10 cellular contexts compared by ENCODE assay signal in genomic region chr11:68956142-68956541, GRCh38. TPM values are rescaled to one million over a fixed set of nuclear protein-coding genes. Genes with fewer than 3 reads are reported as not detected.
A peak's percentile ranks its signal among the peaks of the same experiment; 100 is the strongest.
DNase-seq lines count a peak whose midpoint lies in the region; ATAC-seq and TF ChIP-seq lines count a peak whose summit lies in the region.
"Had no signal": no experiment of that assay in that cellular context is flagged by ENCODE, and none has a peak within 500 bp of the region (broad histone marks: within the 10 kb centered on the region; RNA-seq: fewer than 3 reads in every experiment).

No MANE protein-coding gene starts in this region.

- no peak overlapping the region for H3K4me3 ChIP-seq in naive thymus-derived CD4-positive, alpha-beta T cell (ENCODE audit: low read length)
- H3K4me3 ChIP-seq in colonic mucosa = no peak overlapping the region

- H3K36me3 ChIP-seq in naive thymus-derived CD4-positive, alpha-beta T cell (ENCODE audit: control insufficient read depth in 2 of 3, insufficient read depth in 3 of 3, low read length in 3 of 3) = no peaks in the 10 kb centered on the region
- H3K36me3 ChIP-seq in colonic mucosa = no peaks in the 10 kb centered on the region

- no peaks in the 10 kb centered on the region for H3K9me3 Mint-ChIP-seq in activated naive CD8-positive, alpha-beta T cell treated with anti-CD3 and anti-CD28 coated beads, Interleukin-2, amount 50 U/mL, for 24 hours
- H3K9me3 Mint-ChIP-seq in naive thymus-derived CD4-positive, alpha-beta T cell = peaks cover 0 to 5% (median 0%) of the 10 kb centered on the region in 11 donors
- H3K9me3 Mint-ChIP-seq: natural killer cell treated with Interleukin-12 subunit alpha and Interleukin-12 subunit beta and Interleukin-15 and Interleukin-18, amount 100 ng/mL, for 72 hours had no signal

- CTCF ChIA-PET in naive thymus-derived CD4-positive, alpha-beta T cell (lab: Charles Lee) = no interaction called here

- intact Hi-C loops in naive thymus-derived CD4-positive, alpha-beta T cell (cut with micrococcal nuclease) = loop anchor here in 1 of 2 donors (1.0 kb wide), 1 partner anchor 132 kb away; no protein-coding TSS in a partner anchor
- intact Hi-C loops in colonic mucosa (cut with DNase I) = no loop called here

- no peaks in the 10 kb centered on the region for H3K9me3 ChIP-seq in naive thymus-derived CD4-positive, alpha-beta T cell (ENCODE audit: control insufficient read depth in 2 of 3, low read length in 3 of 3)
- H3K9me3 ChIP-seq in colonic mucosa = no peaks in the 10 kb centered on the region

- no peak for TF ChIP-seq CTCF in colonic mucosa (IDR thresholded peaks at IDR 0.05)

- peak; percentile 44 for ATAC-seq in activated naive CD8-positive, alpha-beta T cell treated with anti-CD3 and anti-CD28 coated beads, Interleukin-2, amount 50 U/mL, for 24 hours
- ATAC-seq in naive thymus-derived CD4-positive, alpha-beta T cell = peak; percentile 51
- no peak for ATAC-seq in GM18520 (IDR thresholded peaks at IDR 0.05; ENCODE audit: unreplicated experiment)

- no peak overlapping the region for H3K4me3 Mint-ChIP-seq in activated naive CD8-positive, alpha-beta T cell treated with anti-CD3 and anti-CD28 coated beads, Interleukin-2, amount 50 U/mL, for 24 hours
- no peak overlapping the region for H3K4me3 Mint-ChIP-seq in naive thymus-derived CD4-positive, alpha-beta T cell
- H3K4me3 Mint-ChIP-seq: natural killer cell treated with Interleukin-12 subunit alpha and Interleukin-12 subunit beta and Interleukin-15 and Interleukin-18, amount 100 ng/mL, for 72 hours had no signal

- H3K27ac Mint-ChIP-seq in activated naive CD8-positive, alpha-beta T cell treated with anti-CD3 and anti-CD28 coated beads, Interleukin-2, amount 50 U/mL, for 24 hours = no peak overlapping the region
- no peak overlapping the region for H3K27ac Mint-ChIP-seq in naive thymus-derived CD4-positive, alpha-beta T cell
- H3K27ac Mint-ChIP-seq: natural killer cell treated with Interleukin-12 subunit alpha and Interleukin-12 subunit beta and Interleukin-15 and Interleukin-18, amount 100 ng/mL, for 72 hours had no signal

- H3K4me1 Mint-ChIP-seq in activated naive CD8-positive, alpha-beta T cell treated with anti-CD3 and anti-CD28 coated beads, Interleukin-2, amount 50 U/mL, for 24 hours = peaks cover 3% of the 10 kb centered on the region
- peaks cover 0 to 6% (median 0%) of the 10 kb centered on the region in 7 donors for H3K4me1 Mint-ChIP-seq in naive thymus-derived CD4-positive, alpha-beta T cell

- H3K36me3 Mint-ChIP-seq in activated naive CD8-positive, alpha-beta T cell treated with anti-CD3 and anti-CD28 coated beads, Interleukin-2, amount 50 U/mL, for 24 hours (ENCODE audit: low read depth) = peaks cover 2% of the 10 kb centered on the region
- H3K36me3 Mint-ChIP-seq in naive thymus-derived CD4-positive, alpha-beta T cell = no peaks in the 10 kb centered on the region
- H3K36me3 Mint-ChIP-seq: natural killer cell treated with Interleukin-12 subunit alpha and Interleukin-12 subunit beta and Interleukin-15 and Interleukin-18, amount 100 ng/mL, for 72 hours had no signal

- no peak overlapping the region for H3K9ac ChIP-seq in colonic mucosa (ENCODE audit: low read depth in 2 of 2, low read length in 2 of 2)

- no peaks in the 10 kb centered on the region for H3K27me3 ChIP-seq in naive thymus-derived CD4-positive, alpha-beta T cell (ENCODE audit: control insufficient read depth in 2 of 2, insufficient read depth in 2 of 2, low read length in 2 of 2)
- H3K27me3 ChIP-seq in colonic mucosa = no peaks in the 10 kb centered on the region

- DNase-seq in ELF-1 (ENCODE audit: low read depth, low spot score) (peak; percentile 40), HuH-7 (ENCODE audit: low spot score) (peak; percentile 93), NCI-H2196 treated with DMSO at 0.1 percent for 48 hours (lab: John Stamatoyannopoulos, UW; ENCODE audit: unreplicated experiment) (no peak), colonic mucosa (no peak)
- DNase-seq in activated naive CD8-positive, alpha-beta T cell treated with anti-CD3 and anti-CD28 coated beads, Interleukin-2, amount 50 U/mL, for 24 hours = peak; percentile 50
- peak in 1 of 9 donors; percentile 8 for DNase-seq in naive thymus-derived CD4-positive, alpha-beta T cell
- no peak for DNase-seq in activated CD4-positive, CD25-positive, alpha-beta regulatory T cell treated with anti-CD3 and anti-CD28 coated beads, Interleukin-2, amount 50 U/mL, for 72 hours

- no peak overlapping the region for H3K27ac ChIP-seq in naive thymus-derived CD4-positive, alpha-beta T cell (ENCODE audit: low read depth, low read length)
- no peak overlapping the region for H3K27ac ChIP-seq in colonic mucosa

- POLR2A ChIA-PET in naive thymus-derived CD4-positive, alpha-beta T cell (lab: Charles Lee) = no interaction called here

- H3K27me3 Mint-ChIP-seq in activated naive CD8-positive, alpha-beta T cell treated with anti-CD3 and anti-CD28 coated beads, Interleukin-2, amount 50 U/mL, for 24 hours = peaks cover 2% of the 10 kb centered on the region
- H3K27me3 Mint-ChIP-seq in naive thymus-derived CD4-positive, alpha-beta T cell = no peaks in the 10 kb centered on the region
- H3K27me3 Mint-ChIP-seq: natural killer cell treated with Interleukin-12 subunit alpha and Interleukin-12 subunit beta and Interleukin-15 and Interleukin-18, amount 100 ng/mL, for 72 hours had no signal

- H3K4me1 ChIP-seq in naive thymus-derived CD4-positive, alpha-beta T cell (ENCODE audit: control insufficient read depth in 2 of 2, insufficient read depth in 2 of 2, low read length in 2 of 2) = no peaks in the 10 kb centered on the region
- peaks cover 9% of the 10 kb centered on the region for H3K4me1 ChIP-seq in colonic mucosa

RNA-seq across cellular contexts. Expression of gene MRGPRD, which starts 24.6 kb away (rescaled TPM):
- total RNA-seq in naive thymus-derived CD4-positive, alpha-beta T cell = not detected
- under 1 TPM in 1 of 2 donors, not detected in 1; 0.25 TPM for polyA plus RNA-seq in naive thymus-derived CD4-positive, alpha-beta T cell
- not detected for total RNA-seq in colonic mucosa
- total RNA-seq: natural killer cell treated with Interleukin-12 subunit alpha and Interleukin-12 subunit beta and Interleukin-15 and Interleukin-18, amount 100 ng/mL, for 72 hours; T-helper 2 cell treated with Interferon-gamma antibody and Interleukin-4, amounts not matched to agents 100 ng/mL and 5 ng/mL, for 36 hours had no signal

RNA-seq across cellular contexts. Expression of gene IGHMBP2, which starts 52.5 kb away (rescaled TPM):
- 10 to 100 TPM; 27.5 to 41.4 (median 32.2) TPM for total RNA-seq in naive thymus-derived CD4-positive, alpha-beta T cell
- 10 to 100 TPM in 1 of 2 donors, 1 to 10 TPM in 1; 4.4 to 12.6 TPM for polyA plus RNA-seq in naive thymus-derived CD4-positive, alpha-beta T cell
- 10 to 100 TPM; 16.6 to 20.4 TPM for total RNA-seq in colonic mucosa

RNA-seq across cellular contexts. Expression of gene MRPL21, which starts 52.5 kb away (rescaled TPM):
- total RNA-seq in naive thymus-derived CD4-positive, alpha-beta T cell = 10 to 100 TPM; 29.6 to 71.1 (median 37.9) TPM
- 100 to 1,000 TPM; 114 to 133 TPM for polyA plus RNA-seq in naive thymus-derived CD4-positive, alpha-beta T cell
- total RNA-seq in colonic mucosa = 100 to 1,000 TPM in 1 of 2 donors, 10 to 100 TPM in 1; 59.8 to 104 TPM

RNA-seq across cellular contexts. Expression of gene MRGPRF, which starts 56.9 kb away (rescaled TPM):
- total RNA-seq in naive thymus-derived CD4-positive, alpha-beta T cell = not detected
- polyA plus RNA-seq in naive thymus-derived CD4-positive, alpha-beta T cell = not detected
- total RNA-seq in colonic mucosa = 10 to 100 TPM in 1 of 2 donors, 1 to 10 TPM in 1; 3.0 to 17.9 TPM
- total RNA-seq: natural killer cell treated with Interleukin-12 subunit alpha and Interleukin-12 subunit beta and Interleukin-15 and Interleukin-18, amount 100 ng/mL, for 72 hours; T-helper 2 cell treated with Interferon-gamma antibody and Interleukin-4, amounts not matched to agents 100 ng/mL and 5 ng/mL, for 36 hours had no signal

Comparison
In these comparisons a context has a peak if more than half of its experiments do, and no peak if none do; other contexts are left out.
1. DNase-seq: peak in ELF-1 (single experiment), HuH-7 (single experiment) and activated naive CD8-positive, alpha-beta T cell treated with anti-CD3 and anti-CD28 coated beads, Interleukin-2, amount 50 U/mL, for 24 hours (single experiment); none in NCI-H2196 treated with DMSO at 0.1 percent for 48 hours (single experiment), colonic mucosa (single experiment) and activated CD4-positive, CD25-positive, alpha-beta regulatory T cell treated with anti-CD3 and anti-CD28 coated beads, Interleukin-2, amount 50 U/mL, for 72 hours (single experiment).